ENCODE assay signal across 11 cellular contexts in genomic region chr19:58009301-58009665, GRCh38. TPM values are rescaled to one million over a fixed set of nuclear protein-coding genes. Genes with fewer than 3 reads are reported as not detected.
DNase-seq lines count a peak whose midpoint lies in the region; FAIRE-seq and TF ChIP-seq lines count a peak whose summit lies in the region.
"Had no signal": no experiment of that assay in that cellular context is flagged by ENCODE, and none has a peak within 500 bp of the region (broad histone marks: within the 10 kb centered on the region; RNA-seq: fewer than 3 reads in every experiment).

No MANE protein-coding gene starts in this region.

- 3 to 4% methylated on average over 21 of the region's 21 CpGs for WGBS in esophagus, 2 donors
- WGBS in trophoblast cell (ENCODE audit: extremely low coverage, insufficient coverage, insufficient read length), result no CpG with 5 or more reads among the region's 21 CpGs

- BruUV-seq in Caco-2 (replicated peaks; lab: Mats Ljungman, UMichigan), result no TSS peak

- peak overlapping the region; percentile 45 for H3K27ac Mint-ChIP-seq in Caco-2 (ENCODE audit: unreplicated experiment)
- H3K27ac Mint-ChIP-seq: nephron had no signal

- no peak overlapping the region for H2AK5ac ChIP-seq in trophoblast cell (ENCODE audit: low read length)

- H3K36me3 ChIP-seq in Caco-2 (ENCODE audit: control insufficient read depth, insufficient read depth, low read length) (no peaks in the 10 kb centered on the region), SJCRH30 (peaks cover 6% of the 10 kb centered on the region), esophagus (ENCODE audit: control insufficient read depth in 2 of 2, insufficient read depth in 2 of 2, low read length in 1 of 2) (peaks cover 0 to 4% of the 10 kb centered on the region in 2 donors), trophoblast cell (ENCODE audit: control insufficient read depth in 1 of 2, insufficient read depth in 2 of 2, low read length in 2 of 2) (peaks cover 9 to 12% of the 10 kb centered on the region in 2 experiments)

- peaks cover 55% of the 10 kb centered on the region for H3K9me3 Mint-ChIP-seq in Caco-2 (ENCODE audit: unreplicated experiment)

- H3K4me1 ChIP-seq in Caco-2, result no peaks in the 10 kb centered on the region
- no peaks in the 10 kb centered on the region for H3K4me1 ChIP-seq in SJCRH30
- H3K4me1 ChIP-seq in esophagus (ENCODE audit: control insufficient read depth in 2 of 2, insufficient read depth in 2 of 2, low read length in 1 of 2), result peaks cover 2 to 8% of the 10 kb centered on the region in 2 donors
- H3K4me1 ChIP-seq in trophoblast cell (ENCODE audit: control insufficient read depth in 1 of 2, insufficient read depth in 2 of 2, low read length in 2 of 2), result peaks cover 2 to 3% of the 10 kb centered on the region in 2 experiments

- H3K27ac ChIP-seq in SJCRH30, result peak overlapping the region; percentile 48; the same call in 1 of the 2 replicates
- H3K27ac ChIP-seq in esophagus (ENCODE audit: low read depth in 2 of 2, low read length in 1 of 2), result peak overlapping the region; percentile 47 to 85
- H3K27ac ChIP-seq in trophoblast cell (ENCODE audit: low read depth, low read length), result no peak overlapping the region

- no peaks in the 10 kb centered on the region for H3K27me3 ChIP-seq in Caco-2 (replicated peaks; ENCODE audit: control insufficient read depth, insufficient read depth, low read length)
- H3K27me3 ChIP-seq in SJCRH30, result no peaks in the 10 kb centered on the region
- no peaks in the 10 kb centered on the region for H3K27me3 ChIP-seq in esophagus (ENCODE audit: control insufficient read depth in 1 of 2, insufficient read depth in 2 of 2, low read length in 2 of 2)
- no peaks in the 10 kb centered on the region for H3K27me3 ChIP-seq in trophoblast cell (ENCODE audit: insufficient read depth, low read length)

- no peak overlapping the region for H2BK120ac ChIP-seq in trophoblast cell (ENCODE audit: insufficient read depth, low read length, poor library complexity)

- no peaks in the 10 kb centered on the region for H3K79me2 ChIP-seq in trophoblast cell (ENCODE audit: control insufficient read depth, insufficient read depth, low read length, poor library complexity)

- CTCF ChIA-PET in Caco-2 (lab: Charles Lee), result no interaction called here

- no peak overlapping the region for H2BK5ac ChIP-seq in trophoblast cell (ENCODE audit: low read depth, low read length, poor library complexity)

- H3K9ac ChIP-seq in trophoblast cell (ENCODE audit: low read length), result no peak overlapping the region

- POLR2A ChIA-PET in Caco-2 (lab: Charles Lee), result no interaction called here

- intact Hi-C loops in Caco-2 (cut with micrococcal nuclease; ENCODE audit: unreplicated experiment), result no loop called here

- H3K4me3 ChIP-seq in Caco-2 (ENCODE audit: low read depth, low read length), result peak overlapping the region; percentile 45
- peak overlapping the region; percentile 61 for H3K4me3 ChIP-seq in SJCRH30
- H3K4me3 ChIP-seq in esophagus (ENCODE audit: low read depth in 1 of 2, low read length in 2 of 2), result peak overlapping the region in 1 of 2 donors; percentile 29
- peak overlapping the region; percentile 59 for H3K4me3 ChIP-seq in trophoblast cell (ENCODE audit: low read depth, low read length)

- no peaks in the 10 kb centered on the region for H3K79me1 ChIP-seq in trophoblast cell (ENCODE audit: low read length)

- H3K23ac ChIP-seq in trophoblast cell (ENCODE audit: low read length), result no peak overlapping the region

- no peak overlapping the region for H4K8ac ChIP-seq in trophoblast cell (ENCODE audit: low read depth, low read length)

- TF ChIP-seq CTCF in Caco-2 (IDR thresholded peaks at IDR 0.05; ENCODE audit: insufficient read depth in 1 of 2, low read depth in 1 of 2, low read length in 1 of 2, severe bottlenecking in 1 of 2, unreplicated experiment in 1 of 2), result no peak

- H3K4me3 Mint-ChIP-seq in Caco-2 (ENCODE audit: unreplicated experiment), result peak overlapping the region; percentile 67
- H3K4me3 Mint-ChIP-seq: central memory CD8-positive, alpha-beta T cell; nephron had no signal

- H3K9me3 ChIP-seq in Caco-2 (peaks cover 11% of the 10 kb centered on the region; the same call in 1 of the 2 replicates), SJCRH30 (replicated peaks) (no peaks in the 10 kb centered on the region; the same call in 1 of the 2 replicates), esophagus (ENCODE audit: control insufficient read depth in 2 of 2, insufficient read depth in 1 of 2, low read depth in 1 of 2, low read length in 1 of 2) (peaks cover 34 to 47% of the 10 kb centered on the region in 2 donors), trophoblast cell (ENCODE audit: insufficient read depth, low read depth, low read length) (peaks cover 36% of the 10 kb centered on the region)

- no peak overlapping the region for H4K91ac ChIP-seq in trophoblast cell (ENCODE audit: low read depth, low read length)

- H3K14ac ChIP-seq in trophoblast cell (ENCODE audit: low read length), result no peak overlapping the region

- no peak for FAIRE-seq in GM19239 (lab: Jason Lieb, UNC)

- H3K36me3 Mint-ChIP-seq in Caco-2 (ENCODE audit: insufficient read depth, unreplicated experiment), result peaks cover 13% of the 10 kb centered on the region

- no peaks in the 10 kb centered on the region for H3K27me3 Mint-ChIP-seq in Caco-2 (ENCODE audit: insufficient read depth, unreplicated experiment)
- H3K27me3 Mint-ChIP-seq: central memory CD8-positive, alpha-beta T cell had no signal

- no peaks in the 10 kb centered on the region for H3K4me1 Mint-ChIP-seq in Caco-2 (ENCODE audit: low read depth, unreplicated experiment)

- H3K4me2 ChIP-seq in trophoblast cell (ENCODE audit: low read length), result peak overlapping the region; percentile 58

- H4K12ac ChIP-seq in trophoblast cell (ENCODE audit: low read depth, low read length), result no peak overlapping the region

- no peak overlapping the region for H2AFZ ChIP-seq in trophoblast cell (ENCODE audit: insufficient read depth, low read length, poor library complexity)

- DNase-seq in Caco-2 (no peak), SJCRH30 (no peak), trophoblast cell (no peak), midbrain (lab: John Stamatoyannopoulos, UW) (no peak), GM19239 (ENCODE audit: insufficient read length, low spot score) (no peak), NCI-H226 (no peak)
- no peak for DNase-seq in stimulated activated CD4-positive, alpha-beta T cell treated with anti-CD3 and anti-CD28 coated beads, Interleukin-4, amount 100 ng/mL, for 4 hours

- no peak overlapping the region for H3K4ac ChIP-seq in trophoblast cell (ENCODE audit: low read depth, low read length)

- no peak overlapping the region for H2BK12ac ChIP-seq in trophoblast cell (ENCODE audit: low read length)

- H3K18ac ChIP-seq in trophoblast cell (ENCODE audit: low read length), result no peak overlapping the region

RNA-seq across cellular contexts. Expression of gene ZNF606, which starts 6.7 kb away (rescaled TPM):
- 13.0 and 13.9 TPM in 2 replicates for total RNA-seq in Caco-2 (2022)
- 10.3 and 12.6 TPM in 2 replicates for total RNA-seq in SJCRH30 (2014; rRNA removed; shearing (Covaris generic))
- polyA plus RNA-seq in esophagus, result 1 to 10 TPM; 4.6 to 7.2 TPM
- 8.1 and 8.2 TPM in 2 replicates for polyA plus RNA-seq in trophoblast cell (2013)

RNA-seq across cellular contexts. Expression of gene ZSCAN1, which starts 24.5 kb away (rescaled TPM):
- not detected in 2 replicates for total RNA-seq in Caco-2 (2022)
- not detected in 2 replicates for total RNA-seq in SJCRH30 (2014; rRNA removed; shearing (Covaris generic))
- polyA plus RNA-seq in esophagus, result under 1 TPM in 1 of 2 donors, not detected in 1; 0.05 TPM
- 0.74 and 1.1 TPM in 2 replicates for polyA plus RNA-seq in trophoblast cell (2013)
- total RNA-seq: T-helper 1 cell treated with Interleukin-12 subunit alpha and Interleukin-12 subunit beta and Interleukin-4 antibody, amounts not matched to agents 30 ng/mL and 1 ng/mL, for 36 hours had no signal

RNA-seq across cellular contexts. Expression of gene C19orf18, which starts 34.9 kb away (rescaled TPM):
- total RNA-seq in Caco-2 (2022), result 0.45 TPM in 1 of 2 replicates, not detected in the other
- 0.16 and 0.18 TPM in 2 replicates for total RNA-seq in SJCRH30 (2014; rRNA removed; shearing (Covaris generic))
- polyA plus RNA-seq in esophagus, result 1 to 10 TPM in 1 of 2 donors, under 1 TPM in 1; 0.32 to 1.0 TPM
- polyA plus RNA-seq in trophoblast cell (2013), result 1.2 and 1.3 TPM in 2 replicates
- total RNA-seq: T-helper 1 cell treated with Interleukin-12 subunit alpha and Interleukin-12 subunit beta and Interleukin-4 antibody, amounts not matched to agents 30 ng/mL and 1 ng/mL, for 36 hours had no signal

RNA-seq across cellular contexts. Expression of gene ZNF135, which starts 49.8 kb away (rescaled TPM):
- total RNA-seq in Caco-2 (2022), result not detected in 2 replicates
- total RNA-seq in SJCRH30 (2014; rRNA removed; shearing (Covaris generic)), result 0.43 and 0.45 TPM in 2 replicates
- polyA plus RNA-seq in esophagus, result 1 to 10 TPM; 1.6 to 2.9 TPM
- 2.9 and 3.0 TPM in 2 replicates for polyA plus RNA-seq in trophoblast cell (2013)
